18 cellular contexts compared by ENCODE assay signal in genomic region chr11:14190992-14191773, GRCh38.
A peak's percentile ranks its signal among the peaks of the same experiment; 100 is the strongest.
DNase-seq lines count a peak whose midpoint lies in the region; ATAC-seq and TF ChIP-seq lines count a peak whose summit lies in the region.
"Had no signal": no experiment of that assay in that cellular context is flagged by ENCODE, and none has a peak within 500 bp of the region (broad histone marks: within the 10 kb centered on the region; RNA-seq: fewer than 3 reads in every experiment).

No MANE protein-coding gene starts in this region.

- no peaks in the 10 kb centered on the region for H3K9me3 ChIP-seq in adipocyte (ENCODE audit: control insufficient read depth, low read length)
- H3K9me3 ChIP-seq in gastroesophageal sphincter = no peaks in the 10 kb centered on the region
- no peaks in the 10 kb centered on the region for H3K9me3 ChIP-seq in upper lobe of right lung
- H3K9me3 ChIP-seq in mammary epithelial cell (replicated peaks; ENCODE audit: insufficient read depth, low read length) = no peaks in the 10 kb centered on the region

- H3K27me3 ChIP-seq in adipocyte (replicated peaks; ENCODE audit: control insufficient read depth, insufficient read depth, low read length) = no peaks in the 10 kb centered on the region
- no peaks in the 10 kb centered on the region for H3K27me3 ChIP-seq in gastroesophageal sphincter
- no peaks in the 10 kb centered on the region for H3K27me3 ChIP-seq in upper lobe of right lung
- peaks cover 4% of the 10 kb centered on the region for H3K27me3 ChIP-seq in mammary epithelial cell (ENCODE audit: insufficient read depth, low read length)
- H3K27me3 ChIP-seq: BLaER1 treated with 17β-estradiol and CSF1 and Interleukin-3, amounts not matched to agents 10 nM and 100 nM; neural progenitor cell had no signal

- H3K27me3 Mint-ChIP-seq in nephron (ENCODE audit: low read depth) = no peaks in the 10 kb centered on the region

- H3K4me1 ChIP-seq in adipocyte (ENCODE audit: control insufficient read depth, insufficient read depth, low read length) = peaks cover 50% of the 10 kb centered on the region
- H3K4me1 ChIP-seq in gastroesophageal sphincter = peaks cover 0 to 27% (median 9%) of the 10 kb centered on the region in 3 donors
- peaks cover 29% of the 10 kb centered on the region for H3K4me1 ChIP-seq in upper lobe of right lung
- no peaks in the 10 kb centered on the region for H3K4me1 ChIP-seq in mammary epithelial cell (ENCODE audit: insufficient read depth, low read length)

- no peak for TF ChIP-seq EP300 in gastroesophageal sphincter (IDR thresholded peaks at IDR 0.05)

- H4K20me1 ChIP-seq in mammary epithelial cell (ENCODE audit: insufficient read depth, low read length) = no peaks in the 10 kb centered on the region
- H4K20me1 ChIP-seq: BLaER1 treated with 17β-estradiol and CSF1 and Interleukin-3, amounts not matched to agents 10 nM and 100 nM had no signal

- no peak overlapping the region for H3K4me2 ChIP-seq in mammary epithelial cell (ENCODE audit: insufficient read depth, low read depth, low read length)
- H3K4me2 ChIP-seq: neural progenitor cell had no signal

- H3K36me3 ChIP-seq in adipocyte (ENCODE audit: control insufficient read depth, insufficient read depth, low read length, severe bottlenecking) = no peaks in the 10 kb centered on the region
- no peaks in the 10 kb centered on the region for H3K36me3 ChIP-seq in gastroesophageal sphincter
- no peaks in the 10 kb centered on the region for H3K36me3 ChIP-seq in upper lobe of right lung
- H3K36me3 ChIP-seq in mammary epithelial cell (ENCODE audit: insufficient read depth, low read length) = no peaks in the 10 kb centered on the region
- H3K36me3 ChIP-seq: BLaER1 treated with 17β-estradiol and CSF1 and Interleukin-3, amounts not matched to agents 10 nM and 100 nM; neural progenitor cell had no signal

- DNase-seq in adipocyte (ENCODE audit: low read depth) (peak; percentile 79), upper lobe of right lung (no peak), mammary epithelial cell (no peak)
- DNase-seq: activated CD4-positive, alpha-beta T cell treated with anti-CD3 and anti-CD28 coated beads, Interleukin-2, amount 50 U/mL, for 48 hours; amygdala; DMS79 treated with DMSO at 0.1 percent for 48 hours; H7; NCI-H1092; NCI-H345 had no signal

- H3K9ac ChIP-seq in adipocyte (ENCODE audit: low read length) = peak overlapping the region; percentile 73
- H3K9ac ChIP-seq in mammary epithelial cell (ENCODE audit: insufficient read depth, low read length) = no peak overlapping the region
- H3K9ac ChIP-seq: neural progenitor cell had no signal

- H3K27ac Mint-ChIP-seq in nephron = peak overlapping the region; percentile 96 to 99 (median 99)
- H3K27ac Mint-ChIP-seq: dendritic cell treated with granulocyte-macrophage colony-stimulating factor and Interleukin-4, amounts not matched to agents 40 ng/mL and 50 ng/mL, for 4 days; neural progenitor cell; stimulated activated memory B cell treated with anti-CD40 and anti-IgM and Interleukin-4, amounts not matched to agents 10 μg/mL and 1 μg/mL and 100 μg/mL, for 72 hours had no signal

- BruUV-seq in mammary epithelial cell (replicated peaks; lab: Mats Ljungman, UMichigan) = no TSS peak

- no peak overlapping the region for H2AFZ ChIP-seq in mammary epithelial cell (ENCODE audit: low read depth, low read length)
- H2AFZ ChIP-seq: neural progenitor cell had no signal

- H3K4me3 Mint-ChIP-seq in nephron = peak overlapping the region in 2 of 3 experiments; percentile 19 to 43
- H3K4me3 Mint-ChIP-seq: dendritic cell treated with granulocyte-macrophage colony-stimulating factor and Interleukin-4, amounts not matched to agents 40 ng/mL and 50 ng/mL, for 4 days; neural progenitor cell; stimulated activated memory B cell treated with anti-CD40 and anti-IgM and Interleukin-4, amounts not matched to agents 10 μg/mL and 1 μg/mL and 100 μg/mL, for 72 hours had no signal

- TF ChIP-seq CTCF in gastroesophageal sphincter (IDR thresholded peaks at IDR 0.05) (no peak), nephron (IDR thresholded peaks at IDR 0.05; ENCODE audit: unreplicated experiment in 3 of 3) (peak in 1 of 3 experiments; percentile 29), upper lobe of right lung (IDR thresholded peaks at IDR 0.05) (no peak), mammary epithelial cell (conservative IDR thresholded peaks at IDR 0.05 in 1 of 2, IDR thresholded peaks at IDR 0.05 in 1 of 2; ENCODE audit: extremely low read depth in 1 of 2, insufficient read depth in 1 of 2, low read depth in 1 of 2, low read length in 2 of 2) (peak in 1 of 2 donors; percentile 9)

- no peaks in the 10 kb centered on the region for H3K79me2 ChIP-seq in mammary epithelial cell (ENCODE audit: insufficient read depth, low read length)

- dilution Hi-C loops in mammary epithelial cell (cut with HindIII; ENCODE audit: low sequenced_read_pairs) = no loop called here

- 42 to 66% methylated on average over 3 to 6 of the region's 6 CpGs for WGBS in gastroesophageal sphincter (ENCODE audit: low coverage in 1 of 2), 2 donors
- 59% methylated on average over 6 of the region's 6 CpGs for WGBS in mammary epithelial cell (ENCODE audit: low coverage, missing lambda C conversion rate)

- no peaks in the 10 kb centered on the region for H3K9me3 Mint-ChIP-seq in nephron
- H3K9me3 Mint-ChIP-seq: neural progenitor cell had no signal

- peaks cover 53% of the 10 kb centered on the region for H3K4me1 Mint-ChIP-seq in nephron

- CTCF ChIA-PET in mammary epithelial cell (lab: Charles Lee; ENCODE audit: low non-redundant PET) = no interaction called here

- TF ChIP-seq POLR2A in gastroesophageal sphincter (IDR thresholded peaks at IDR 0.05) = no peak
- TF ChIP-seq POLR2A in GM18505 (IDR thresholded peaks at IDR 0.05; ENCODE audit: borderline replicate concordance, extremely low read depth, insufficient read depth, insufficient read length) = no peak

- H3K27ac ChIP-seq in gastroesophageal sphincter = peak overlapping the region in 3 of 4 donors; percentile 33 to 68 (median 67)
- peak overlapping the region; percentile 87 for H3K27ac ChIP-seq in upper lobe of right lung
- no peak overlapping the region for H3K27ac ChIP-seq in mammary epithelial cell (ENCODE audit: insufficient read depth, low read depth, low read length)
- H3K27ac ChIP-seq: neural progenitor cell had no signal

- intact Hi-C loops in upper lobe of right lung (cut with DNase I) (no loop called here), mammary epithelial cell (cut with micrococcal nuclease) (no loop called here)

- ATAC-seq in gastroesophageal sphincter (peak; percentile 59), upper lobe of right lung (peak; percentile 79), HG03571 (IDR thresholded peaks at IDR 0.05; ENCODE audit: unreplicated experiment) (no peak), GM18505 (IDR thresholded peaks at IDR 0.05; ENCODE audit: unreplicated experiment) (no peak)
- ATAC-seq: HepG2; stimulated activated memory B cell treated with anti-CD40 and anti-IgM and Interleukin-4, amounts not matched to agents 10 μg/mL and 1 μg/mL and 100 μg/mL, for 72 hours had no signal

- in situ Hi-C loops in mammary epithelial cell (cut with MboI; ENCODE audit: low sequenced_read_pairs in 2 of 2) = no loop called here

- no peaks in the 10 kb centered on the region for H3K36me3 Mint-ChIP-seq in nephron (ENCODE audit: low read depth)
- H3K36me3 Mint-ChIP-seq: neural progenitor cell; stimulated activated memory B cell treated with anti-CD40 and anti-IgM and Interleukin-4, amounts not matched to agents 10 μg/mL and 1 μg/mL and 100 μg/mL, for 72 hours had no signal

- peak overlapping the region; percentile 53 for H3K4me3 ChIP-seq in adipocyte (ENCODE audit: low read length)
- H3K4me3 ChIP-seq in gastroesophageal sphincter = no peak overlapping the region
- H3K4me3 ChIP-seq in upper lobe of right lung = no peak overlapping the region
- H3K4me3 ChIP-seq in mammary epithelial cell (replicated peaks in 1 of 3; ENCODE audit: insufficient read depth in 1 of 3, low read depth in 2 of 3, low read length in 3 of 3) = no peak overlapping the region
- H3K4me3 ChIP-seq: BLaER1 treated with 17β-estradiol and CSF1 and Interleukin-3, amounts not matched to agents 10 nM and 100 nM; neural progenitor cell had no signal

Comparison
In these comparisons a context has a peak if more than half of its experiments do, and no peak if none do; other contexts are left out.
1. ATAC-seq: peak in gastroesophageal sphincter (single experiment) and upper lobe of right lung (single experiment); none in HG03571 (single experiment) and GM18505 (single experiment).